ENCODE assay signal across 23 cellular contexts in the genomic region with DNA sequence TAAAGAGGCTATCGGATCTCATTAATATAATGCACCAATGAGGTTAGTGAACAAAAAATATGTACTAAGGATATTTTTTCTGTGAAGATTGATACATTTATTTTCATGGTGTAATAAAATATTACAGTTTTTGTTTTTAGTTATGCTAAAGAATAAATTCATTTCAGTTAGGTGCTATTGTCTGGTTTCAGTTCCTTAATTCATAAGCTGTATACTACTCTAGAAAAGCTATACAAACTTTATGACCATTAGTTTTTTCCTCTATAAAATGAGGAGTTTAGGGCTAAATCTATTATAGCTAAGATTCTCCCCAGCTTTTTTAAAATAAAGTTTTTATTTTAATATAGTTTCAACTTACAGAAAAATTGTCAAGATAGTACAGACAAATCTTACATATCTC.
DNase-seq lines count a peak whose midpoint lies in the region; ATAC-seq, FAIRE-seq and TF ChIP-seq lines count a peak whose summit lies in the region.
"Had no signal": no experiment of that assay in that cellular context is flagged by ENCODE, and none has a peak within 500 bp of the region (broad histone marks: within the 10 kb centered on the region; RNA-seq: fewer than 3 reads in every experiment).

No MANE protein-coding gene starts in this region.

- CTCF ChIA-PET in GM12878 (lab: Yijun Ruan, JAX) = no interaction called here

- FAIRE-seq in GM12878 (lab: Jason Lieb, UNC) = no peak
- FAIRE-seq: A549, D721Med, H54 had no signal

- no peak for TF ChIP-seq CTCF in GM12878 (IDR thresholded peaks at IDR 0.05 in 2 of 3, conservative IDR thresholded peaks at IDR 0.05 in 1 of 3; ENCODE audit: control insufficient read depth in 2 of 3, extremely low read depth in 1 of 3, insufficient read depth in 1 of 3, low read depth in 3 of 3, low read length in 3 of 3)

- intact Hi-C loops in GM12878 (cut with micrococcal nuclease; ENCODE audit: unreplicated experiment) (no loop called here), Right ventricle myocardium inferior (cut with DNase I) (no loop called here)

- ATAC-seq in GM12878 (peak; percentile 52; the same call in 2 of the 3 replicates), Right ventricle myocardium inferior (no peak)
- ATAC-seq: A549 had no signal

- WGBS in GM12878 (ENCODE audit: insufficient coverage, insufficient replicate concordance, low lambda C conversion rate, missing lambda C conversion rate) = 42% methylated on average over 1 of the region's 1 CpG

- no peaks in the 10 kb centered on the region for H3K4me1 ChIP-seq in GM12878 (ENCODE audit: control insufficient read depth, insufficient read depth, low read length)
- H3K4me1 ChIP-seq: A549, BE2C had no signal

- H3K27ac ChIP-seq in GM12878 (ENCODE audit: control insufficient read depth, insufficient read depth) = no peak overlapping the region
- H3K27ac ChIP-seq: A549; BLaER1 treated with 17β-estradiol and CSF1 and Interleukin-3, amounts not matched to agents 10 nM and 100 nM had no signal

- in situ Hi-C loops in GM12878 (cut with MboI) = no loop called here

- H2AFZ ChIP-seq in GM12878 (ENCODE audit: control insufficient read depth, low read depth, low read length) = no peak overlapping the region

- SMC1A ChIA-PET in GM12878 (lab: Charles Lee; ENCODE audit: uncharacterized antibody, unreplicated experiment) = interaction anchor here (0.8 kb wide), 1 partner anchor 12 kb away, joined by 3 read pairs; no protein-coding TSS in a partner anchor

- peak; percentile 3 for DNase-seq in NOMO-1 treated with DMSO at 0.1 percent for 48 hours (lab: John Stamatoyannopoulos, UW; ENCODE audit: unreplicated experiment)
- no peak for DNase-seq in NOMO-1 treated with dmso at 0.1 percent for 144 hours (lab: John Stamatoyannopoulos, UW; ENCODE audit: unreplicated experiment)
- DNase-seq in MV-4-11 (lab: John Stamatoyannopoulos, UW) = peak; percentile 26
- no peak for DNase-seq in GM12878 (ENCODE audit: low read depth, low spot score)
- no peak for DNase-seq in activated T-cell treated with anti-CD3 and anti-CD28 coated beads, Interleukin-2, amount 50 U/mL, for 1 hour
- no peak for DNase-seq in Right ventricle myocardium inferior (ENCODE audit: missing footprints)
- DNase-seq: 8988T; ACHN; AML-193; BE2C; CD4-positive, alpha-beta T cell; CD8-positive, alpha-beta memory T cell; DMS 273 treated with DMSO at 0.1 percent for 48 hours; DMS53; DMS79 treated with DMSO at 0.1 percent for 48 hours; GF-D8; GOT3; HFFc6 had no signal

- no peak overlapping the region for H3K4me2 ChIP-seq in GM12878 (ENCODE audit: control insufficient read depth, insufficient read depth)
- H3K4me2 ChIP-seq: A549; BLaER1 treated with 17β-estradiol and CSF1 and Interleukin-3, amounts not matched to agents 10 nM and 100 nM had no signal

- TF ChIP-seq POLR2A in GM12878 (IDR thresholded peaks at IDR 0.05; ENCODE audit: low read depth, low read length) = no peak

- no peak overlapping the region for H3K4me3 ChIP-seq in GM12878
- H3K4me3 ChIP-seq: A549; BLaER1 treated with 17β-estradiol and CSF1 and Interleukin-3, amounts not matched to agents 10 nM and 100 nM; HAP-1 had no signal

- no peak overlapping the region for H3K9ac ChIP-seq in GM12878 (ENCODE audit: control insufficient read depth, insufficient read depth, low read length)
- H3K9ac ChIP-seq: BLaER1 treated with 17β-estradiol and CSF1 and Interleukin-3, amounts not matched to agents 10 nM and 100 nM had no signal

- TF ChIP-seq RAD21 in GM12878 (IDR thresholded peaks at IDR 0.05; ENCODE audit: insufficient read depth, low read depth, low read length) = no peak

- no peaks in the 10 kb centered on the region for H4K20me1 ChIP-seq in GM12878 (ENCODE audit: control insufficient read depth, insufficient read depth)
- H4K20me1 ChIP-seq: BLaER1 treated with 17β-estradiol and CSF1 and Interleukin-3, amounts not matched to agents 10 nM and 100 nM had no signal

- RAD21 ChIA-PET in GM12878 (lab: Charles Lee; ENCODE audit: unreplicated experiment) = no interaction called here

- H3K79me2 ChIP-seq in GM12878 (ENCODE audit: control insufficient read depth, insufficient read depth, low read length) = no peaks in the 10 kb centered on the region

- no peaks in the 10 kb centered on the region for H3K36me3 ChIP-seq in GM12878 (ENCODE audit: control insufficient read depth in 2 of 2, insufficient read depth in 2 of 2, low read length in 1 of 2)
- H3K36me3 ChIP-seq: BE2C; BLaER1 treated with 17β-estradiol and CSF1 and Interleukin-3, amounts not matched to agents 10 nM and 100 nM; HAP-1 had no signal

- TF ChIP-seq EP300 in GM12878 (IDR thresholded peaks at IDR 0.05; ENCODE audit: borderline replicate concordance in 1 of 2, control insufficient read depth in 1 of 2, low read depth in 2 of 2, low read length in 2 of 2) = no peak

- POLR2A ChIA-PET in GM12878 (lab: Charles Lee) = no interaction called here

- no peaks in the 10 kb centered on the region for H3K9me3 ChIP-seq in GM12878 (replicated peaks; ENCODE audit: control insufficient read depth, insufficient read depth, low read length)
- H3K9me3 ChIP-seq: A549; BE2C; BLaER1 treated with 17β-estradiol and CSF1 and Interleukin-3, amounts not matched to agents 10 nM and 100 nM; HAP-1 had no signal

- no TSS peak for BruUV-seq in GM12878 (replicated peaks; lab: Mats Ljungman, UMichigan)

- no peaks in the 10 kb centered on the region for H3K27me3 ChIP-seq in GM12878 (replicated peaks in 1 of 2; ENCODE audit: control insufficient read depth in 2 of 2, insufficient read depth in 2 of 2, low read length in 1 of 2)
- H3K27me3 ChIP-seq: BE2C; BLaER1 treated with 17β-estradiol and CSF1 and Interleukin-3, amounts not matched to agents 10 nM and 100 nM had no signal

TF ChIP-seq in GM12878, 131 proteins besides CTCF, POLR2A, EP300 and RAD21:
- TF ChIP-seq WRNIP1 (IDR thresholded peaks at IDR 0.05; ENCODE audit: borderline replicate concordance, low read depth, low read length) (no peak), RELA (IDR thresholded peaks at IDR 0.05; ENCODE audit: borderline replicate concordance, partially characterized antibody) (no peak), SPI1 (IDR thresholded peaks at IDR 0.05; ENCODE audit: borderline replicate concordance, insufficient read depth, low read depth, low read length) (peak; percentile 56; the same call in 1 of the 2 replicates)

Comparison
In these comparisons a context has a peak if more than half of its experiments do, and no peak if none do; other contexts are left out.
1. DNase-seq: peak in NOMO-1 treated with DMSO at 0.1 percent for 48 hours (single experiment) and MV-4-11 (single experiment); none in NOMO-1 treated with dmso at 0.1 percent for 144 hours (single experiment), GM12878 (single experiment), activated T-cell treated with anti-CD3 and anti-CD28 coated beads, Interleukin-2, amount 50 U/mL, for 1 hour (single experiment) and Right ventricle myocardium inferior (single experiment).